In genomic region chr6:157410088-157410487, GRCh38 we compare ENCODE assay signal across 31 cellular contexts. TPM values are rescaled to one million over a fixed set of nuclear protein-coding genes. Genes with fewer than 3 reads are reported as not detected.
A peak's percentile ranks its signal among the peaks of the same experiment; 100 is the strongest.
DNase-seq lines count a peak whose midpoint lies in the region; ATAC-seq, FAIRE-seq and TF ChIP-seq lines count a peak whose summit lies in the region.
"Had no signal": no experiment of that assay in that cellular context is flagged by ENCODE, and none has a peak within 500 bp of the region (broad histone marks: within the 10 kb centered on the region; RNA-seq: fewer than 3 reads in every experiment).

No MANE protein-coding gene starts in this region.

- no peak overlapping the region for H3K4me3 ChIP-seq in SJSA1
- H3K4me3 ChIP-seq: colonic mucosa had no signal

- H3K27ac ChIP-seq in SJSA1: peak overlapping the region; percentile 40; the same call in 1 of the 2 replicates
- H3K27ac ChIP-seq: colonic mucosa had no signal

- no peaks in the 10 kb centered on the region for H3K9me3 ChIP-seq in SJSA1 (replicated peaks)
- H3K9me3 ChIP-seq: colonic mucosa had no signal

- no peak overlapping the region for H3K27ac Mint-ChIP-seq in activated T-helper 2 cell treated with anti-CD3 and anti-CD28 coated beads, Interferon-gamma antibody, Interleukin-2, Interleukin-4, amounts not matched to agents 10 μg/mL and 5 μg/mL and 100 μg/mL, durations not matched to agents 14 hours and 24 hours and 36 hours
- H3K27ac Mint-ChIP-seq: activated CD4-positive, alpha-beta T cell treated with anti-CD3 and anti-CD28 coated beads for 36 hours; activated CD8-positive, alpha-beta T cell treated with anti-CD3 and anti-CD28 coated beads for 36 hours; activated naive CD4-positive, alpha-beta T cell treated with anti-CD3 and anti-CD28 coated beads, Interleukin-2, amount 10 ng/mL, durations not matched to agents 7 days and 5 days; CD8-positive, alpha-beta T cell; naive thymus-derived CD8-positive, alpha-beta T cell; type B pancreatic cell had no signal

- H3K4me1 Mint-ChIP-seq in activated T-helper 2 cell treated with anti-CD3 and anti-CD28 coated beads, Interferon-gamma antibody, Interleukin-2, Interleukin-4, amounts not matched to agents 10 μg/mL and 5 μg/mL and 100 μg/mL, durations not matched to agents 14 hours and 24 hours and 36 hours (ENCODE audit: low read depth): no peaks in the 10 kb centered on the region
- H3K4me1 Mint-ChIP-seq: activated CD4-positive, alpha-beta T cell treated with anti-CD3 and anti-CD28 coated beads for 36 hours; activated naive CD4-positive, alpha-beta T cell treated with anti-CD3 and anti-CD28 coated beads, Interleukin-2, amount 10 ng/mL, durations not matched to agents 7 days and 5 days had no signal

- DNase-seq in AG08395 (ENCODE audit: low spot score) (peak; percentile 21), SJSA1 (ENCODE audit: low read depth in 1 of 2, low spot score in 2 of 2) (peak; percentile 55 to 57), dedifferentiated amniotic fluid mesenchymal stem cell (ENCODE audit: extremely low spot score) (peak; percentile 35), iris pigment epithelial cell (ENCODE audit: low read depth) (peak; percentile 34), GM19239 (ENCODE audit: insufficient read length, low spot score) (no peak), D721Med (ENCODE audit: insufficient read length, low spot score) (no peak)
- no peak for DNase-seq in activated T-helper 2 cell treated with anti-CD3 and anti-CD28 coated beads, Interferon-gamma antibody, Interleukin-2, Interleukin-4, amounts not matched to agents 10 μg/mL and 5 μg/mL and 100 μg/mL, durations not matched to agents 14 hours and 24 hours and 36 hours (ENCODE audit: low spot score)
- DNase-seq: 8988T; activated CD4-positive, alpha-beta T cell treated with anti-CD3 and anti-CD28 coated beads for 36 hours; activated CD8-positive, alpha-beta memory T cell treated with anti-CD3 and anti-CD28 coated beads, Interleukin-2, amount 50 U/mL, for 48 hours; activated CD8-positive, alpha-beta T cell treated with anti-CD3 and anti-CD28 coated beads for 36 hours; activated naive CD4-positive, alpha-beta T cell treated with anti-CD3 and anti-CD28 coated beads, Interleukin-2, amount 10 ng/mL, durations not matched to agents 7 days and 5 days; CD8-positive, alpha-beta T cell; colonic mucosa; DMS53; hypothalamus; left colon; naive thymus-derived CD8-positive, alpha-beta T cell; NCI-H1417 treated with DMSO at 0.1 percent for 48 hours; NCI-H748 treated with DMSO at 0.1 percent for 48 hours; occipital lobe; SHP77; stimulated activated CD4-positive, alpha-beta T cell treated with anti-CD3 and anti-CD28 coated beads, Interleukin-4, amount 100 ng/mL, for 4 hours; substantia nigra had no signal

- H3K36me3 ChIP-seq in SJSA1: 0 out of 2 replicates have a peak, but pooled peaks cover 4% of the 10 kb centered on the region
- H3K36me3 ChIP-seq: colonic mucosa had no signal

- H3K27me3 Mint-ChIP-seq in activated T-helper 2 cell treated with anti-CD3 and anti-CD28 coated beads, Interferon-gamma antibody, Interleukin-2, Interleukin-4, amounts not matched to agents 10 μg/mL and 5 μg/mL and 100 μg/mL, durations not matched to agents 14 hours and 24 hours and 36 hours (ENCODE audit: low read depth): peaks cover 2% of the 10 kb centered on the region
- H3K27me3 Mint-ChIP-seq: activated CD4-positive, alpha-beta T cell treated with anti-CD3 and anti-CD28 coated beads for 36 hours; activated CD8-positive, alpha-beta T cell treated with anti-CD3 and anti-CD28 coated beads for 36 hours; type B pancreatic cell had no signal

- H3K36me3 Mint-ChIP-seq in activated T-helper 2 cell treated with anti-CD3 and anti-CD28 coated beads, Interferon-gamma antibody, Interleukin-2, Interleukin-4, amounts not matched to agents 10 μg/mL and 5 μg/mL and 100 μg/mL, durations not matched to agents 14 hours and 24 hours and 36 hours (ENCODE audit: low read depth): no peaks in the 10 kb centered on the region
- H3K36me3 Mint-ChIP-seq: activated naive CD4-positive, alpha-beta T cell treated with anti-CD3 and anti-CD28 coated beads, Interleukin-2, amount 10 ng/mL, durations not matched to agents 7 days and 5 days; CD8-positive, alpha-beta T cell; type B pancreatic cell had no signal

- no peaks in the 10 kb centered on the region for H3K27me3 ChIP-seq in SJSA1 (replicated peaks)
- H3K27me3 ChIP-seq: colonic mucosa had no signal

- H3K4me3 Mint-ChIP-seq in activated T-helper 2 cell treated with anti-CD3 and anti-CD28 coated beads, Interferon-gamma antibody, Interleukin-2, Interleukin-4, amounts not matched to agents 10 μg/mL and 5 μg/mL and 100 μg/mL, durations not matched to agents 14 hours and 24 hours and 36 hours (ENCODE audit: low read depth): no peak overlapping the region
- H3K4me3 Mint-ChIP-seq: activated CD4-positive, alpha-beta T cell treated with anti-CD3 and anti-CD28 coated beads for 36 hours; activated CD8-positive, alpha-beta T cell treated with anti-CD3 and anti-CD28 coated beads for 36 hours; activated naive CD4-positive, alpha-beta T cell treated with anti-CD3 and anti-CD28 coated beads, Interleukin-2, amount 10 ng/mL, durations not matched to agents 7 days and 5 days; CD8-positive, alpha-beta T cell; naive thymus-derived CD8-positive, alpha-beta T cell; type B pancreatic cell had no signal

- intact Hi-C loops in activated T-helper 2 cell treated with anti-CD3 and anti-CD28 coated beads, Interferon-gamma antibody, Interleukin-2, Interleukin-4, amounts not matched to agents 10 μg/mL and 5 μg/mL and 100 μg/mL, durations not matched to agents 14 hours and 24 hours and 36 hours (cut with micrococcal nuclease): no loop called here

- no peak for TF ChIP-seq CTCF in D721Med (IDR thresholded peaks at IDR 0.05; ENCODE audit: insufficient read depth, missing control alignments)

- FAIRE-seq in GM19239 (lab: Jason Lieb, UNC) (no peak), D721Med (lab: Jason Lieb, UNC) (no peak)
- FAIRE-seq: bronchial epithelial cell, G401.6 had no signal

- no peak for ATAC-seq in HG03095 (IDR thresholded peaks at IDR 0.05; ENCODE audit: unreplicated experiment)
- ATAC-seq: activated CD4-positive, alpha-beta T cell treated with anti-CD3 and anti-CD28 coated beads for 36 hours; activated CD8-positive, alpha-beta T cell treated with anti-CD3 and anti-CD28 coated beads for 36 hours; CD8-positive, alpha-beta T cell; esophagus mucosa; HCT116; left colon; naive thymus-derived CD8-positive, alpha-beta T cell; Panc1 had no signal

- H3K4me1 ChIP-seq in SJSA1 (replicated peaks): peaks cover 12% of the 10 kb centered on the region
- H3K4me1 ChIP-seq: colonic mucosa had no signal

- no peaks in the 10 kb centered on the region for H3K9me3 Mint-ChIP-seq in activated T-helper 2 cell treated with anti-CD3 and anti-CD28 coated beads, Interferon-gamma antibody, Interleukin-2, Interleukin-4, amounts not matched to agents 10 μg/mL and 5 μg/mL and 100 μg/mL, durations not matched to agents 14 hours and 24 hours and 36 hours
- H3K9me3 Mint-ChIP-seq: activated CD8-positive, alpha-beta T cell treated with anti-CD3 and anti-CD28 coated beads for 36 hours; activated naive CD4-positive, alpha-beta T cell treated with anti-CD3 and anti-CD28 coated beads, Interleukin-2, amount 10 ng/mL, durations not matched to agents 7 days and 5 days; CD8-positive, alpha-beta T cell; naive thymus-derived CD8-positive, alpha-beta T cell; type B pancreatic cell had no signal

RNA-seq across cellular contexts. Expression of gene ZDHHC14, which starts 29.1 kb away (rescaled TPM):
- 5.7 and 8.4 TPM in 2 replicates for total RNA-seq in SJSA1 (2014; rRNA removed; shearing (Covaris generic))
- total RNA-seq in activated T-helper 2 cell treated with anti-CD3 and anti-CD28 coated beads, Interferon-gamma antibody, Interleukin-2, Interleukin-4, amounts not matched to agents 10 μg/mL and 5 μg/mL and 100 μg/mL, durations not matched to agents 14 hours and 24 hours and 36 hours: 7.8 and 8.4 TPM in 2 replicates

Comparison
In these comparisons a context has a peak if more than half of its experiments do, and no peak if none do; other contexts are left out.
1. DNase-seq: peak in AG08395 (single experiment), SJSA1 (2 of 2), dedifferentiated amniotic fluid mesenchymal stem cell (single experiment) and iris pigment epithelial cell (single experiment); none in GM19239 (single experiment), activated T-helper 2 cell treated with anti-CD3 and anti-CD28 coated beads, Interferon-gamma antibody, Interleukin-2, Interleukin-4, amounts not matched to agents 10 μg/mL and 5 μg/mL and 100 μg/mL, durations not matched to agents 14 hours and 24 hours and 36 hours (single experiment) and D721Med (single experiment).